15 cellular contexts compared by ENCODE assay signal in the genomic region with DNA sequence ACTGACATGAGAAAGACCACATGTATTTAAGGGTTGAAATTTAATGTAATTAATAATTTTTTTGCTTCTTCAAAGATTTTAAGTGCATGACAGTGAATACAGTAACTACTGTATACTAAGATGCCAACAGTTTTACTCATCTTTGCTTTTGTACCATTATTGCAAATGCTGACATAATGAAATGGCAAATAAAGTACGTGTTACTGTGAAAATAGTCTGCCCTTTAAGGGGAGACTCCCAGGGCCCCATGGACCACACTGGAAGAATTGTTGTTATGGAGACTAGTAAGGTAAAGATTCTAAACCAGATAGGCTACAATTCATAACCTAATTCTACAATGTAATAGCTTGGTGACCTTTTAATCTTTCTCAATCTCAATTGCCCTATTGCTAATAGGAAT.
"Had no signal": no experiment of that assay in that cellular context is flagged by ENCODE, and none has a peak within 500 bp of the region (broad histone marks: within the 10 kb centered on the region; RNA-seq: fewer than 3 reads in every experiment).

No MANE protein-coding gene starts in this region.

- H3K9me3 ChIP-seq: left lung, tibial artery had no signal

- DNase-seq: activated B cell treated with CpG ODN at 0.5 μM for 24 hours; activated CD4-positive, alpha-beta memory T cell treated with anti-CD3 and anti-CD28 coated beads for 36 hours; activated CD4-positive, alpha-beta T cell treated with anti-CD3 and anti-CD28 coated beads for 4 hours; activated naive CD4-positive, alpha-beta T cell treated with Interleukin-2 at 50 U/mL for 16 hours; activated naive CD8-positive, alpha-beta T cell treated with anti-CD3 and anti-CD28 coated beads, Interleukin-2, amount 10 ng/mL, durations not matched to agents 7 days and 5 days; activated T-cell treated with anti-CD3 and anti-CD28 coated beads, Interleukin-2, amount 50 U/mL, for 48 hours; amygdala; kidney glomerular epithelial cell; left lung; naive thymus-derived CD4-positive, alpha-beta T cell; stimulated activated CD4-positive, alpha-beta T cell treated with anti-CD3 and anti-CD28 coated beads, Interleukin-12 subunit alpha, Interleukin-12 subunit beta, amount 100 ng/mL, for 4 hours; T1000; tibial artery had no signal

- ATAC-seq: naive thymus-derived CD4-positive, alpha-beta T cell had no signal

- H3K27me3 ChIP-seq: cardiac muscle cell, hepatocyte, left lung, tibial artery had no signal

- H3K4me3 ChIP-seq: cardiac muscle cell, hepatocyte, left lung, tibial artery had no signal

- H3K36me3 ChIP-seq: cardiac muscle cell, tibial artery had no signal

- H2AFZ ChIP-seq: hepatocyte had no signal

- H3K27ac ChIP-seq: cardiac muscle cell, hepatocyte, left lung, tibial artery had no signal
